In genomic region chr20:45017859-45018258, GRCh38 we compare ENCODE assay signal across 19 cellular contexts. TPM values are rescaled to one million over a fixed set of nuclear protein-coding genes. Genes with fewer than 3 reads are reported as not detected.
DNase-seq lines count a peak whose midpoint lies in the region; ATAC-seq and TF ChIP-seq lines count a peak whose summit lies in the region.
"Had no signal": no experiment of that assay in that cellular context is flagged by ENCODE, and none has a peak within 500 bp of the region (broad histone marks: within the 10 kb centered on the region; RNA-seq: fewer than 3 reads in every experiment).

No MANE protein-coding gene starts in this region.

- no peak overlapping the region for H3K4me2 ChIP-seq in SK-N-SH

- no peak overlapping the region for H3K4me3 ChIP-seq in AG10803 (ENCODE audit: low read length)
- no peak overlapping the region for H3K4me3 ChIP-seq in CD8-positive, alpha-beta memory T cell (ENCODE audit: low read length)
- no peak overlapping the region for H3K4me3 ChIP-seq in SK-N-SH (ENCODE audit: low read depth in 2 of 2, low read length in 1 of 2)
- H3K4me3 ChIP-seq in iPS-18a (ENCODE audit: low read length): peak overlapping the region; percentile 8
- no peak overlapping the region for H3K4me3 ChIP-seq in foreskin fibroblast (ENCODE audit: low read depth in 1 of 2, low read length in 2 of 2)
- H3K4me3 ChIP-seq: lung had no signal

- no peaks in the 10 kb centered on the region for H3K27me3 ChIP-seq in CD8-positive, alpha-beta memory T cell (ENCODE audit: insufficient read depth, low read length, poor library complexity, severe bottlenecking)
- H3K27me3 ChIP-seq in SK-N-SH (ENCODE audit: insufficient read depth) (no peaks in the 10 kb centered on the region), iPS-18a (ENCODE audit: control insufficient read depth, insufficient read depth, low read length) (no peaks in the 10 kb centered on the region)

- no peak for TF ChIP-seq EP300 in SK-N-SH (IDR thresholded peaks at IDR 0.05; ENCODE audit: borderline replicate concordance in 1 of 2, low read depth in 1 of 2, low read length in 1 of 2)

- H3K36me3 Mint-ChIP-seq in CD8-positive, alpha-beta memory T cell: peaks cover 3 to 85% (median 20%) of the 10 kb centered on the region in 3 donors

- H3K4me1 Mint-ChIP-seq in CD8-positive, alpha-beta memory T cell: peaks cover 68 to 89% (median 86%) of the 10 kb centered on the region in 3 donors

- H4K20me1 ChIP-seq in SK-N-SH (ENCODE audit: insufficient read depth): no peaks in the 10 kb centered on the region

- ATAC-seq in HG03469 (IDR thresholded peaks at IDR 0.05; ENCODE audit: unreplicated experiment) (no peak), GM18873 (IDR thresholded peaks at IDR 0.05; ENCODE audit: low FRiP score, unreplicated experiment) (no peak)
- ATAC-seq: stimulated activated naive CD8-positive, alpha-beta T cell treated with anti-CD3 and anti-CD28 coated beads, Interleukin-15, amount 100 ng/mL, for 72 hours had no signal

- H3K9ac ChIP-seq in SK-N-SH: no peak overlapping the region
- H3K9ac ChIP-seq in iPS-18a (ENCODE audit: low read length): no peak overlapping the region
- H3K9ac ChIP-seq: parathyroid adenoma had no signal

- no peak overlapping the region for H3K27ac ChIP-seq in CD8-positive, alpha-beta memory T cell (ENCODE audit: low read depth, low read length)
- H3K27ac ChIP-seq in SK-N-SH (ENCODE audit: low read depth in 2 of 2, low read length in 1 of 2) (peak overlapping the region; percentile 91 to 96; a peak in 2 of 4 replicates), iPS-18a (ENCODE audit: low read length) (no peak overlapping the region)
- H3K27ac ChIP-seq: parathyroid adenoma had no signal

- no peak overlapping the region for H2AFZ ChIP-seq in SK-N-SH (ENCODE audit: low read depth)
- H2AFZ ChIP-seq: parathyroid adenoma had no signal

- POLR2A ChIA-PET in CD8-positive, alpha-beta memory T cell (lab: Charles Lee): no interaction called here
- POLR2A ChIA-PET in SK-N-SH (lab: Yijun Ruan, JAX) (no interaction called here), HEK293T (lab: Yijun Ruan, JAX) (interaction anchor here (1.2 kb wide), 2 partner anchors 74 to 273 kb away, joined by 3 to 4 read pairs; no protein-coding TSS in a partner anchor)

- TF ChIP-seq CTCF in AG10803 (conservative IDR thresholded peaks at IDR 0.05; ENCODE audit: low read length) (no peak), SK-N-SH (IDR thresholded peaks at IDR 0.05) (no peak), foreskin fibroblast (IDR thresholded peaks at IDR 0.05; ENCODE audit: low read depth, low read length) (no peak)

- H3F3A ChIP-seq in SK-N-SH (replicated peaks; ENCODE audit: insufficient read depth): peaks cover 47% of the 10 kb centered on the region

- no peak for TF ChIP-seq RAD21 in SK-N-SH (IDR thresholded peaks at IDR 0.05; ENCODE audit: low read length)

- no peaks in the 10 kb centered on the region for H3K27me3 Mint-ChIP-seq in CD8-positive, alpha-beta memory T cell
- H3K27me3 Mint-ChIP-seq: stimulated activated naive CD8-positive, alpha-beta T cell treated with anti-CD3 and anti-CD28 coated beads, Interleukin-15, amount 100 ng/mL, for 72 hours; type B pancreatic cell had no signal

- peak overlapping the region in 7 of 8 donors; percentile 1 to 81 (median 42) for H3K27ac Mint-ChIP-seq in CD8-positive, alpha-beta memory T cell
- H3K27ac Mint-ChIP-seq: stimulated activated naive CD8-positive, alpha-beta T cell treated with anti-CD3 and anti-CD28 coated beads, Interleukin-15, amount 100 ng/mL, for 72 hours; type B pancreatic cell had no signal

- DNase-seq in AG10803 (ENCODE audit: low read depth) (peak; percentile 87), SK-N-SH (no peak), HEK293T (ENCODE audit: extremely low spot score) (no peak), foreskin fibroblast (no peak)
- DNase-seq in CD8-positive, alpha-beta memory T cell: no peak
- DNase-seq: activated gamma-delta T cell; AML-193; cerebellar nuclear complex; effector CD4-positive, alpha-beta T cell; head of caudate nucleus; NCI-H510A; stimulated activated CD4-positive, alpha-beta T cell treated with anti-CD3 and anti-CD28 coated beads, Interleukin-2, amount 100 ng/mL, for 48 hours; stimulated activated naive CD8-positive, alpha-beta T cell treated with anti-CD3 and anti-CD28 coated beads, Interleukin-15, amount 100 ng/mL, for 72 hours had no signal

- peaks cover 49% of the 10 kb centered on the region for H3K36me3 ChIP-seq in CD8-positive, alpha-beta memory T cell (ENCODE audit: insufficient read depth, low read length)
- peaks cover 7 to 17% of the 10 kb centered on the region in 2 experiments for H3K36me3 ChIP-seq in SK-N-SH (replicated peaks in 1 of 2; ENCODE audit: control insufficient read depth in 1 of 2, insufficient read depth in 2 of 2, low read length in 1 of 2)
- H3K36me3 ChIP-seq in iPS-18a (ENCODE audit: control insufficient read depth, low read depth, low read length): peaks cover 3% of the 10 kb centered on the region

- H3K9me2 ChIP-seq in SK-N-SH: no peaks in the 10 kb centered on the region

- CTCF ChIA-PET in CD8-positive, alpha-beta memory T cell (lab: Charles Lee): no interaction called here
- CTCF ChIA-PET in SK-N-SH (lab: Yijun Ruan, JAX) (interaction anchor here (1.0 to 3.3 kb wide), 2 partner anchors 26 to 276 kb away, joined by 4 to 11 read pairs; no protein-coding TSS in a partner anchor), HEK293T (lab: Yijun Ruan, JAX) (no interaction called here)

- H3K79me2 ChIP-seq in SK-N-SH (ENCODE audit: insufficient read depth): peaks cover 19% of the 10 kb centered on the region; the same call in 1 of the 2 replicates
- H3K79me2 ChIP-seq: parathyroid adenoma had no signal

- H3K9me3 ChIP-seq in CD8-positive, alpha-beta memory T cell (ENCODE audit: low read length): no peaks in the 10 kb centered on the region
- H3K9me3 ChIP-seq in SK-N-SH (no peaks in the 10 kb centered on the region), iPS-18a (ENCODE audit: control insufficient read depth, low read depth, low read length) (no peaks in the 10 kb centered on the region)

- no peak overlapping the region for H3K4me3 Mint-ChIP-seq in CD8-positive, alpha-beta memory T cell
- H3K4me3 Mint-ChIP-seq: stimulated activated naive CD8-positive, alpha-beta T cell treated with anti-CD3 and anti-CD28 coated beads, Interleukin-15, amount 100 ng/mL, for 72 hours; type B pancreatic cell had no signal

- H3K4me1 ChIP-seq in CD8-positive, alpha-beta memory T cell (ENCODE audit: insufficient read depth, low read length): peaks cover 33% of the 10 kb centered on the region
- H3K4me1 ChIP-seq in SK-N-SH (ENCODE audit: control insufficient read depth in 1 of 2, insufficient read depth in 2 of 2, low read depth in 1 of 2, low read length in 1 of 2) (peaks cover 31 to 40% of the 10 kb centered on the region in 2 experiments), iPS-18a (ENCODE audit: control insufficient read depth, low read depth, low read length) (peaks cover 15% of the 10 kb centered on the region)

- no peaks in the 10 kb centered on the region for H3K9me3 Mint-ChIP-seq in CD8-positive, alpha-beta memory T cell
- H3K9me3 Mint-ChIP-seq: stimulated activated naive CD8-positive, alpha-beta T cell treated with anti-CD3 and anti-CD28 coated beads, Interleukin-15, amount 100 ng/mL, for 72 hours; type B pancreatic cell had no signal

TF ChIP-seq in SK-N-SH, 30 proteins besides CTCF, POLR2A, EP300 and RAD21:
- TF ChIP-seq GABPA (IDR thresholded peaks at IDR 0.05; ENCODE audit: low read depth) (no peak), FOXM1 (IDR thresholded peaks at IDR 0.05; ENCODE audit: low read depth) (no peak), CHD2 (IDR thresholded peaks at IDR 0.05; ENCODE audit: low read length, partially characterized antibody) (no peak), TCF12 (IDR thresholded peaks at IDR 0.05) (no peak), FOXJ3 (CRISPR knock-in tag; IDR thresholded peaks at IDR 0.05) (no peak), RCOR1 (IDR thresholded peaks at IDR 0.05; ENCODE audit: low read length) (no peak), TEAD4 (IDR thresholded peaks at IDR 0.05; ENCODE audit: borderline replicate concordance, insufficient read depth) (no peak), NRF1 (IDR thresholded peaks at IDR 0.05; ENCODE audit: low read depth, low read length) (no peak), FOSL2 (IDR thresholded peaks at IDR 0.05; ENCODE audit: borderline replicate concordance, low read depth) (no peak)

TF ChIP-seq in HEK293T, 16 proteins besides CTCF, POLR2A, EP300 and RAD21:
- TF ChIP-seq LEF1 (IDR thresholded peaks at IDR 0.05; ENCODE audit: borderline replicate concordance) (no peak), BHLHE40 (IDR thresholded peaks at IDR 0.05; ENCODE audit: borderline replicate concordance) (no peak), HDGF (IDR thresholded peaks at IDR 0.05; ENCODE audit: borderline replicate concordance) (no peak), PKNOX1 (IDR thresholded peaks at IDR 0.05) (no peak), NFRKB (IDR thresholded peaks at IDR 0.05) (no peak), FOXK2 (IDR thresholded peaks at IDR 0.05) (no peak), CTBP1 (IDR thresholded peaks at IDR 0.05; ENCODE audit: borderline replicate concordance) (no peak), SUZ12 (IDR thresholded peaks at IDR 0.05) (no peak), L3MBTL2 (conservative IDR thresholded peaks at IDR 0.05) (no peak), TARDBP (IDR thresholded peaks at IDR 0.05) (no peak), SP1 (IDR thresholded peaks at IDR 0.05) (no peak), FOXA1 (IDR thresholded peaks at IDR 0.05) (no peak), ELF4 (IDR thresholded peaks at IDR 0.05) (no peak), FOXM1 (IDR thresholded peaks at IDR 0.05; ENCODE audit: borderline replicate concordance) (no peak), ARNT (IDR thresholded peaks at IDR 0.05) (no peak), ZNF384 (IDR thresholded peaks at IDR 0.05) (no peak)

RNA-seq across cellular contexts. Expression of gene STK4, which starts 51.5 kb away (rescaled TPM):
- 100 to 1,000 TPM; 200 to 210 TPM for total RNA-seq in CD8-positive, alpha-beta memory T cell
- 192 TPM for polyA plus RNA-seq in CD8-positive, alpha-beta memory T cell
- 11.4 and 17.2 TPM in 2 replicates for polyA plus RNA-seq in SK-N-SH (2012; rRNA removed)
- 14.5 and 16.3 TPM in 2 replicates for polyA plus RNA-seq in SK-N-SH (2012; cell fraction: cytosol; rRNA removed)
- polyA plus RNA-seq in SK-N-SH (2012; cell fraction: nucleus; rRNA removed): 15.2 and 23.4 TPM in 2 replicates

RNA-seq across cellular contexts. Expression of gene TOMM34, which starts 57.7 kb away (rescaled TPM):
- total RNA-seq in CD8-positive, alpha-beta memory T cell: 10 to 100 TPM; 75.4 to 76.8 TPM
- polyA plus RNA-seq in CD8-positive, alpha-beta memory T cell: 21.0 TPM
- 40.5 and 51.4 TPM in 2 replicates for polyA plus RNA-seq in SK-N-SH (2012; rRNA removed)
- 38.4 and 45.5 TPM in 2 replicates for polyA plus RNA-seq in SK-N-SH (2012; cell fraction: cytosol; rRNA removed)
- 27.1 and 33.1 TPM in 2 replicates for polyA plus RNA-seq in SK-N-SH (2012; cell fraction: nucleus; rRNA removed)

Comparison
In these comparisons a context has a peak if more than half of its experiments do, and no peak if none do; other contexts are left out.
1. H3K27ac ChIP-seq: peak in SK-N-SH (2 of 2); none in CD8-positive, alpha-beta memory T cell (single experiment) and iPS-18a (single experiment).